Comparison of ENCODE assay signal across 17 cellular contexts in genomic region chr4:168857546-168858314, GRCh38.
A peak's percentile ranks its signal among the peaks of the same experiment; 100 is the strongest.
DNase-seq lines count a peak whose midpoint lies in the region; ATAC-seq, FAIRE-seq and TF ChIP-seq lines count a peak whose summit lies in the region.
"Had no signal": no experiment of that assay in that cellular context is flagged by ENCODE, and none has a peak within 500 bp of the region (broad histone marks: within the 10 kb centered on the region; RNA-seq: fewer than 3 reads in every experiment).

No MANE protein-coding gene starts in this region.

- H3K4me1 Mint-ChIP-seq in astrocyte (ENCODE audit: low read depth, unreplicated experiment): peaks cover 83% of the 10 kb centered on the region
- peaks cover 17% of the 10 kb centered on the region for H3K4me1 Mint-ChIP-seq in stimulated activated memory B cell treated with anti-CD40 and anti-IgM and Interleukin-4, amounts not matched to agents 10 μg/mL and 1 μg/mL and 100 μg/mL, for 72 hours

- H3K79me2 ChIP-seq in astrocyte (ENCODE audit: insufficient read depth, low read length) (peaks cover 95% of the 10 kb centered on the region), Karpas-422 (ENCODE audit: low read length) (no peaks in the 10 kb centered on the region)

- H3K27ac ChIP-seq in astrocyte (ENCODE audit: low read depth, low read length) (peak overlapping the region; percentile 95), sigmoid colon (peak overlapping the region; percentile 94 to 99 (median 98)), Karpas-422 (ENCODE audit: low read length) (no peak overlapping the region)
- H3K27ac ChIP-seq: cardiac muscle cell had no signal

- TF ChIP-seq EP300 in sigmoid colon (IDR thresholded peaks at IDR 0.05): peak in 2 of 4 donors; percentile 27 to 35

- H2AFZ ChIP-seq in astrocyte (ENCODE audit: low read depth, low read length) (no peak overlapping the region), Karpas-422 (ENCODE audit: low read length) (no peak overlapping the region)

- WGBS in sigmoid colon, 2 donors: 86 to 89% methylated on average over 5 of the region's 5 CpGs

- no peak overlapping the region for H3K4me3 ChIP-seq in astrocyte (ENCODE audit: insufficient read depth, low read depth, low read length)
- H3K4me3 ChIP-seq in fibroblast of villous mesenchyme (ENCODE audit: low read depth, low read length): no peak overlapping the region
- H3K4me3 ChIP-seq in sigmoid colon: no peak overlapping the region
- H3K4me3 ChIP-seq in Karpas-422 (ENCODE audit: low read length): no peak overlapping the region
- H3K4me3 ChIP-seq: cardiac muscle cell, MG63 had no signal

- intact Hi-C loops in sigmoid colon (cut with DNase I): no loop called here

- H4K20me1 ChIP-seq in astrocyte (ENCODE audit: insufficient read depth, low read length): peaks cover 36% of the 10 kb centered on the region
- H4K20me1 ChIP-seq in Karpas-422 (ENCODE audit: insufficient read depth, low read depth, low read length): no peaks in the 10 kb centered on the region

- no peaks in the 10 kb centered on the region for H3K9me3 Mint-ChIP-seq in astrocyte (ENCODE audit: unreplicated experiment)
- no peaks in the 10 kb centered on the region for H3K9me3 Mint-ChIP-seq in stimulated activated memory B cell treated with anti-CD40 and anti-IgM and Interleukin-4, amounts not matched to agents 10 μg/mL and 1 μg/mL and 100 μg/mL, for 72 hours
- H3K9me3 Mint-ChIP-seq: H9; natural killer cell treated with Interleukin-12 subunit alpha and Interleukin-12 subunit beta and Interleukin-15 and Interleukin-18, amount 100 ng/mL, for 72 hours had no signal

- peak overlapping the region; percentile 36 for H3K4me3 Mint-ChIP-seq in astrocyte (ENCODE audit: unreplicated experiment)
- no peak overlapping the region for H3K4me3 Mint-ChIP-seq in stimulated activated memory B cell treated with anti-CD40 and anti-IgM and Interleukin-4, amounts not matched to agents 10 μg/mL and 1 μg/mL and 100 μg/mL, for 72 hours
- H3K4me3 Mint-ChIP-seq: H9; natural killer cell treated with Interleukin-12 subunit alpha and Interleukin-12 subunit beta and Interleukin-15 and Interleukin-18, amount 100 ng/mL, for 72 hours; T-cell had no signal

- peaks cover 21% of the 10 kb centered on the region for H3K36me3 Mint-ChIP-seq in astrocyte (ENCODE audit: low read depth, unreplicated experiment)
- no peaks in the 10 kb centered on the region for H3K36me3 Mint-ChIP-seq in stimulated activated memory B cell treated with anti-CD40 and anti-IgM and Interleukin-4, amounts not matched to agents 10 μg/mL and 1 μg/mL and 100 μg/mL, for 72 hours
- H3K36me3 Mint-ChIP-seq: natural killer cell treated with Interleukin-12 subunit alpha and Interleukin-12 subunit beta and Interleukin-15 and Interleukin-18, amount 100 ng/mL, for 72 hours had no signal

- no peak for TF ChIP-seq POLR2A in sigmoid colon (IDR thresholded peaks at IDR 0.05)

- H3K4me1 ChIP-seq in astrocyte (ENCODE audit: insufficient read depth, low read length) (peaks cover 45% of the 10 kb centered on the region), sigmoid colon (peaks cover 0 to 100% (median 90%) of the 10 kb centered on the region in 4 donors), Karpas-422 (ENCODE audit: low read length) (no peaks in the 10 kb centered on the region)

- TF ChIP-seq CTCF in AG09319 (IDR thresholded peaks at IDR 0.05; ENCODE audit: low read depth, low read length) (no peak), astrocyte (IDR thresholded peaks at IDR 0.05; ENCODE audit: insufficient read depth, low read depth, low read length) (no peak), fibroblast of villous mesenchyme (IDR thresholded peaks at IDR 0.05; ENCODE audit: insufficient read depth, low read depth, low read length) (no peak), sigmoid colon (IDR thresholded peaks at IDR 0.05) (no peak)

- H3K27me3 Mint-ChIP-seq in astrocyte (ENCODE audit: low read depth, unreplicated experiment): no peaks in the 10 kb centered on the region
- peaks cover 49% of the 10 kb centered on the region for H3K27me3 Mint-ChIP-seq in stimulated activated memory B cell treated with anti-CD40 and anti-IgM and Interleukin-4, amounts not matched to agents 10 μg/mL and 1 μg/mL and 100 μg/mL, for 72 hours
- H3K27me3 Mint-ChIP-seq: natural killer cell treated with Interleukin-12 subunit alpha and Interleukin-12 subunit beta and Interleukin-15 and Interleukin-18, amount 100 ng/mL, for 72 hours had no signal

- DNase-seq in AG09319 (ENCODE audit: extremely low read depth, low read depth): peak; percentile 59
- DNase-seq in astrocyte (ENCODE audit: low read depth): peak; percentile 87
- DNase-seq in fibroblast of villous mesenchyme (ENCODE audit: low read depth): peak; percentile 81
- DNase-seq in sigmoid colon: no peak
- DNase-seq in Karpas-422: no peak
- no peak for DNase-seq in NCI-H1694 treated with DMSO at 0.1 percent for 48 hours (lab: John Stamatoyannopoulos, UW)
- DNase-seq in DMS114 treated with DMSO at 0.1 percent for 48 hours (lab: John Stamatoyannopoulos, UW; ENCODE audit: unreplicated experiment): no peak
- DNase-seq: activated CD4-positive, alpha-beta T cell treated with anti-CD3 and anti-CD28 coated beads for 48 hours; activated T-cell treated with anti-CD3 and anti-CD28 coated beads, Interleukin-2, amount 50 U/mL, for 48 hours; H9; kidney; MG63; NCI-H2171 treated with DMSO at 0.1 percent for 48 hours; T-cell had no signal

- ATAC-seq in stimulated activated memory B cell treated with anti-CD40 and anti-IgM and Interleukin-4, amounts not matched to agents 10 μg/mL and 1 μg/mL and 100 μg/mL, for 72 hours: no peak
- ATAC-seq: natural killer cell treated with Interleukin-12 subunit alpha and Interleukin-12 subunit beta and Interleukin-15 and Interleukin-18, amount 100 ng/mL, for 72 hours; T-cell had no signal

- H3K9me3 ChIP-seq in astrocyte (ENCODE audit: insufficient read depth, low read depth, low read length) (no peaks in the 10 kb centered on the region), sigmoid colon (no peaks in the 10 kb centered on the region), Karpas-422 (ENCODE audit: low read length) (no peaks in the 10 kb centered on the region)
- H3K9me3 ChIP-seq: MG63 had no signal

- H3K4me2 ChIP-seq in astrocyte (ENCODE audit: low read length) (peak overlapping the region; percentile 66), Karpas-422 (ENCODE audit: low read depth, low read length, poor library complexity, severe bottlenecking) (no peak overlapping the region)

- H3K27me3 ChIP-seq in astrocyte (ENCODE audit: insufficient read depth, low read length) (no peaks in the 10 kb centered on the region), sigmoid colon (no peaks in the 10 kb centered on the region), Karpas-422 (ENCODE audit: low read length) (no peaks in the 10 kb centered on the region)
- H3K27me3 ChIP-seq: cardiac muscle cell, MG63 had no signal

- FAIRE-seq in astrocyte (lab: Jason Lieb, UNC): peak; percentile 54
- FAIRE-seq: kidney had no signal

- H3K9ac ChIP-seq in astrocyte (ENCODE audit: low read length) (peak overlapping the region; percentile 68), Karpas-422 (ENCODE audit: low read length) (no peak overlapping the region)

- H3K36me3 ChIP-seq in astrocyte (ENCODE audit: insufficient read depth, low read length) (peaks cover 28% of the 10 kb centered on the region), sigmoid colon (peaks cover 0 to 38% (median 10%) of the 10 kb centered on the region in 4 donors), Karpas-422 (ENCODE audit: insufficient read depth, low read length) (no peaks in the 10 kb centered on the region)
- H3K36me3 ChIP-seq: cardiac muscle cell had no signal

- H3K27ac Mint-ChIP-seq in astrocyte (ENCODE audit: unreplicated experiment): peak overlapping the region; percentile 98
- no peak overlapping the region for H3K27ac Mint-ChIP-seq in stimulated activated memory B cell treated with anti-CD40 and anti-IgM and Interleukin-4, amounts not matched to agents 10 μg/mL and 1 μg/mL and 100 μg/mL, for 72 hours
- H3K27ac Mint-ChIP-seq: natural killer cell treated with Interleukin-12 subunit alpha and Interleukin-12 subunit beta and Interleukin-15 and Interleukin-18, amount 100 ng/mL, for 72 hours; T-cell had no signal

- no peaks in the 10 kb centered on the region for H3K9me2 ChIP-seq in Karpas-422 (replicated peaks; ENCODE audit: insufficient read depth, low read length)

Comparison
In these comparisons a context has a peak if more than half of its experiments do, and no peak if none do; other contexts are left out.
1. DNase-seq: peak in AG09319 (single experiment), astrocyte (single experiment) and fibroblast of villous mesenchyme (single experiment); none in sigmoid colon (single experiment), Karpas-422 (single experiment), NCI-H1694 treated with DMSO at 0.1 percent for 48 hours (single experiment) and DMS114 treated with DMSO at 0.1 percent for 48 hours (single experiment).